Comparison of ENCODE assay signal across 1 cellular context in genomic region chr2:24828641-24829040, GRCh38.
TF ChIP-seq lines count a peak whose summit lies in the region.

No MANE protein-coding gene starts in this region.

TF ChIP-seq in WTC11, 78 proteins besides CTCF, POLR2A, EP300 and RAD21:
- TF ChIP-seq FOXP1 (CRISPR knock-in tag; IDR thresholded peaks at IDR 0.05; ENCODE audit: borderline replicate concordance) = no peak
- no peak for TF ChIP-seq TEAD1 (CRISPR knock-in tag; IDR thresholded peaks at IDR 0.05)
- no peak for TF ChIP-seq ZNF671 (CRISPR knock-in tag; IDR thresholded peaks at IDR 0.05)
- TF ChIP-seq, protein P1, sequence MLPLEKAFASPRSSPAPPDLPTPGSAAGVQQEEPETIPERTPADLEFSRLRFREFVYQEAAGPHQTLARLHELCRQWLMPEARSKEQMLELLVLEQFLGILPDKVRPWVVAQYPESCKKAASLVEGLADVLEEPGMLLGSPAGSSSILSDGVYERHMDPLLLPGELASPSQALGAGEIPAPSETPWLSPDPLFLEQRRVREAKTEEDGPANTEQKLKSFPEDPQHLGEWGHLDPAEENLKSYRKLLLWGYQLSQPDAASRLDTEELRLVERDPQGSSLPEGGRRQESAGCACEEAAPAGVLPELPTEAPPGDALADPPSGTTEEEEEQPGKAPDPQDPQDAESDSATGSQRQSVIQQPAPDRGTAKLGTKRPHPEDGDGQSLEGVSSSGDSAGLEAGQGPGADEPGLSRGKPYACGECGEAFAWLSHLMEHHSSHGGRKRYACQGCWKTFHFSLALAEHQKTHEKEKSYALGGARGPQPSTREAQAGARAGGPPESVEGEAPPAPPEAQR (CRISPR knock-in tag; IDR thresholded peaks at IDR 0.05) = no peak
- no peak for TF ChIP-seq TCF7 (CRISPR knock-in tag; IDR thresholded peaks at IDR 0.05; ENCODE audit: low read depth)
- TF ChIP-seq EMX1 (CRISPR knock-in tag; IDR thresholded peaks at IDR 0.05) = no peak
- no peak for TF ChIP-seq JAZF1 (CRISPR knock-in tag; IDR thresholded peaks at IDR 0.05)
- no peak for TF ChIP-seq ATF3 (CRISPR knock-in tag; conservative IDR thresholded peaks at IDR 0.05)
- TF ChIP-seq NR3C1 (CRISPR knock-in tag; conservative IDR thresholded peaks at IDR 0.05; ENCODE audit: low read depth) = no peak
